27 cellular contexts compared by ENCODE assay signal in the genomic region with DNA sequence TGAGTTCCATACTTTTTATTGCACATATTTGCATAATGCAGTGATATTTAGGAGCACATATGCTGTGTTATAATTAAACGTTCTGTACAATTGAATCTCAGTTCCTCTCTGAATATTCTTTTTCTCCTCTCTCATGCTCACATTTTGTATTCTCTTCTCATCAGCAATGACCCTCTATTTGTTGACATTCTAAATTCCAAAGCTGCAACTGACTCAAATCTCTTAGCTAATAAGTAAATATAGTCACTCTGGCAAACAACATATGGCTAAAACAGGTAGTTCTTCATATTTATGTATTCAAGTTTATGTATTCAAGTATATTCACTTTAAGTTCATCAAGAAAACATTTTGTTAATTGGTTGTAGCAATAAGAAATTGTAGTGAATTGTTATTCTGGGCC.
"Had no signal": no experiment of that assay in that cellular context is flagged by ENCODE, and none has a peak within 500 bp of the region (broad histone marks: within the 10 kb centered on the region; RNA-seq: fewer than 3 reads in every experiment).

No MANE protein-coding gene starts in this region.

- H3K27me3 ChIP-seq: stomach, suprapubic skin, testis, thyroid gland, tibial artery, tibial nerve, transverse colon, upper lobe of left lung, upper lobe of right lung, uterus, vagina had no signal

- H3K36me3 ChIP-seq: stomach, suprapubic skin, thoracic aorta, thyroid gland, tibial artery, tibial nerve, transverse colon, upper lobe of left lung, upper lobe of right lung, uterus, vagina had no signal

- H3K4me3 ChIP-seq: stomach, suprapubic skin, testis, thoracic aorta, thyroid gland, tibial artery, tibial nerve, transverse colon, upper lobe of left lung, upper lobe of right lung, uterus, vagina had no signal

- H3K4me1 ChIP-seq: stomach, suprapubic skin, testis, thyroid gland, tibial artery, tibial nerve, transverse colon, upper lobe of left lung, upper lobe of right lung, uterus, vagina had no signal

- ATAC-seq: stimulated activated effector memory CD8-positive, alpha-beta T cell treated with anti-CD3 and anti-CD28 coated beads, Interleukin-12 subunit alpha, Interleukin-12 subunit beta, amount 100 ng/mL, for 72 hours; stimulated activated memory B cell treated with anti-CD40 and anti-IgM and Interleukin-4, amounts not matched to agents 10 μg/mL and 1 μg/mL and 100 μg/mL, for 72 hours; stimulated activated naive B cell treated with anti-CD40 and anti-IgM and Interleukin-4, amounts not matched to agents 10 μg/mL and 1 μg/mL and 100 μg/mL, for 72 hours; stimulated activated naive CD8-positive, alpha-beta T cell treated with anti-CD3 and anti-CD28 coated beads, Interleukin-15, amount 100 ng/mL, for 72 hours; stimulated activated naive CD8-positive, alpha-beta T cell treated with anti-CD3 and anti-CD28 coated beads, Interleukin-15, Interleukin-2, amounts not matched to agents 100 U/mL and 50 U/mL, for 24 hours; upper lobe of right lung had no signal

- H3K27ac ChIP-seq: stomach, suprapubic skin, testis, thoracic aorta, thyroid gland, tibial artery, tibial nerve, transverse colon, upper lobe of left lung, upper lobe of right lung, uterus, vagina had no signal

- H3K9me3 ChIP-seq: stomach, suprapubic skin, testis, thoracic aorta, thyroid gland, tibial artery, tibial nerve, transverse colon, upper lobe of left lung, upper lobe of right lung, uterus, vagina had no signal

- FAIRE-seq: urothelium cell line had no signal

- DNase-seq: stimulated activated CD4-positive, alpha-beta T cell treated with anti-CD3 and anti-CD28 coated beads, Interleukin-2, amount 100 ng/mL, for 48 hours; stimulated activated CD4-positive, alpha-beta T cell treated with anti-CD3 and anti-CD28 coated beads, Interleukin-4, amount 100 ng/mL, for 1 hour; stimulated activated CD4-positive, alpha-beta T cell treated with anti-CD3 and anti-CD28 coated beads, Interleukin-4, amount 100 ng/mL, for 24 hours; stimulated activated CD4-positive, alpha-beta T cell treated with anti-CD3 and anti-CD28 coated beads, Interleukin-4, amount 100 ng/mL, for 4 hours; stimulated activated CD8-positive, alpha-beta memory T cell treated with anti-CD3 and anti-CD28 coated beads, Interleukin-4, amount 100 ng/mL, for 48 hours; stimulated activated naive B cell treated with anti-CD40 and anti-IgM and Interleukin-4, amounts not matched to agents 10 μg/mL and 1 μg/mL and 100 μg/mL, for 72 hours; stimulated activated naive CD4-positive, alpha-beta T cell; stimulated activated naive CD4-positive, alpha-beta T cell treated with Interleukin-2 at 50 U/mL for 16 hours; stimulated activated naive CD8-positive, alpha-beta T cell treated with anti-CD3 and anti-CD28 coated beads, Interleukin-15, amount 100 ng/mL, for 72 hours; stimulated activated naive CD8-positive, alpha-beta T cell treated with anti-CD3 and anti-CD28 coated beads, Interleukin-15, Interleukin-2, amounts not matched to agents 100 U/mL and 50 U/mL, for 24 hours; stomach; substantia nigra; testis; thyroid gland; tibial artery; transverse colon; trophoblast cell; upper lobe of left lung; upper lobe of right lung; uterus had no signal
